In the genomic region with DNA sequence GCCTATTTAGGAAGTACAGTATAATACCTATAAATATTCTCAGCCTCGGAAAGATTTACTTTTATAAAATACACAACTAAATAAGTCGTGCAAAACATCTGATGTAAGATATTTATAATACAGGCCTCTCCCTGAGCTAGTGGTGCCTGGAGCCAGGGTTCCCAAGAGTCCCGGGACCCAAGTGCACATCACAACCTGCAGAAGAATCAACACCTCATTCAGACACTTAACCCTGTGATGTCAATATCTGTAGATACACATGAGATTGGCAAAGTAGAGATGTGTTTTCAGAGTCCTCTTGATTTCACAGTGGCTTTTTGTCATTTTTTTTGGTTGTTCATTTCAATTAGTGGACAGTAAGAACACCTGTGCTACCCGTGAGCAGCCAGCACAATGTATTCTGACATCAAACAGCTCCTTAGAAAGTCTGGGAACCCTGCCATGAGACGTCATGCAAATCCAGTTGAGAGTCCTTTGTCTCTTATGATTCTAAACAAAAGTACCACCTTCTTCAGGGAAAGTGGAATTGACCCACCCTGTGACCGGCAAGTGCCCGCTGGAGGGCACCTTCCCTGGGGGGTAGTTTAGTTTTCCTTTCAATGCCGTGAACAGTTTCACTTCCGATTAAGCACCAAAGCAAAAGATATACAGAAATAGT, we compare ENCODE assay signal across 19 cellular contexts.
DNase-seq lines count a peak whose midpoint lies in the region; ATAC-seq lines count a peak whose summit lies in the region.
"Had no signal": no experiment of that assay in that cellular context is flagged by ENCODE, and none has a peak within 500 bp of the region (broad histone marks: within the 10 kb centered on the region; RNA-seq: fewer than 3 reads in every experiment).

No MANE protein-coding gene starts in this region.

- DNase-seq in NCI-H510A treated with DMSO at 0.1 percent for 48 hours (lab: John Stamatoyannopoulos, UW) (peak; percentile 37), NCI-H510A (lab: John Stamatoyannopoulos, UW) (no peak), NCI-H2029 (lab: John Stamatoyannopoulos, UW) (peak; percentile 80), RPMI8226 (peak; percentile 79), renal cortical epithelial cell (ENCODE audit: low read depth) (peak; percentile 45), hippocampal formation (lab: John Stamatoyannopoulos, UW) (no peak)
- no peak for DNase-seq in stimulated activated CD4-positive, alpha-beta T cell treated with anti-CD3 and anti-CD28 coated beads, Interleukin-2, amount 100 ng/mL, for 48 hours
- DNase-seq in stimulated activated effector memory CD8-positive, alpha-beta T cell treated with anti-CD3 and anti-CD28 coated beads, Interleukin-12 subunit alpha, Interleukin-12 subunit beta, amount 100 ng/mL, for 72 hours (ENCODE audit: low spot score in 2 of 2) = no peak
- DNase-seq: activated CD4-positive, alpha-beta T cell treated with anti-CD3 and anti-CD28 coated beads, Interleukin-2, amount 10 ng/mL, durations not matched to agents 7 days and 5 days; activated gamma-delta T cell; amniotic stem cell; caudate nucleus; DMS 273 treated with DMSO at 0.1 percent for 48 hours; gastrocnemius medialis; kidney glomerular epithelial cell; mesendoderm; naive thymus-derived CD4-positive, alpha-beta T cell; NCI-H2171; stimulated activated CD4-positive, alpha-beta T cell treated with anti-CD3 and anti-CD28 coated beads, Interleukin-4, amount 100 ng/mL, for 1 hour had no signal

- ATAC-seq in stimulated activated effector memory CD8-positive, alpha-beta T cell treated with anti-CD3 and anti-CD28 coated beads, Interleukin-12 subunit alpha, Interleukin-12 subunit beta, amount 100 ng/mL, for 72 hours = no peak
- ATAC-seq: gastrocnemius medialis; naive thymus-derived CD4-positive, alpha-beta T cell had no signal

- H3K4me3 Mint-ChIP-seq in stimulated activated effector memory CD8-positive, alpha-beta T cell treated with anti-CD3 and anti-CD28 coated beads, Interleukin-12 subunit alpha, Interleukin-12 subunit beta, amount 100 ng/mL, for 72 hours = no peak overlapping the region
- H3K4me3 Mint-ChIP-seq: activated CD4-positive, alpha-beta T cell treated with anti-CD3 and anti-CD28 coated beads, Interleukin-2, amount 10 ng/mL, durations not matched to agents 7 days and 5 days; naive thymus-derived CD4-positive, alpha-beta T cell had no signal

- no peaks in the 10 kb centered on the region for H3K36me3 Mint-ChIP-seq in stimulated activated effector memory CD8-positive, alpha-beta T cell treated with anti-CD3 and anti-CD28 coated beads, Interleukin-12 subunit alpha, Interleukin-12 subunit beta, amount 100 ng/mL, for 72 hours
- H3K36me3 Mint-ChIP-seq: naive thymus-derived CD4-positive, alpha-beta T cell had no signal

- peaks cover 7% of the 10 kb centered on the region for H3K4me1 Mint-ChIP-seq in stimulated activated effector memory CD8-positive, alpha-beta T cell treated with anti-CD3 and anti-CD28 coated beads, Interleukin-12 subunit alpha, Interleukin-12 subunit beta, amount 100 ng/mL, for 72 hours

- H3K27ac Mint-ChIP-seq in stimulated activated effector memory CD8-positive, alpha-beta T cell treated with anti-CD3 and anti-CD28 coated beads, Interleukin-12 subunit alpha, Interleukin-12 subunit beta, amount 100 ng/mL, for 72 hours = no peak overlapping the region
- H3K27ac Mint-ChIP-seq: activated CD4-positive, alpha-beta T cell treated with anti-CD3 and anti-CD28 coated beads, Interleukin-2, amount 10 ng/mL, durations not matched to agents 7 days and 5 days; naive thymus-derived CD4-positive, alpha-beta T cell had no signal

- no peaks in the 10 kb centered on the region for H3K9me3 Mint-ChIP-seq in stimulated activated effector memory CD8-positive, alpha-beta T cell treated with anti-CD3 and anti-CD28 coated beads, Interleukin-12 subunit alpha, Interleukin-12 subunit beta, amount 100 ng/mL, for 72 hours
- H3K9me3 Mint-ChIP-seq: activated CD4-positive, alpha-beta T cell treated with anti-CD3 and anti-CD28 coated beads, Interleukin-2, amount 10 ng/mL, durations not matched to agents 7 days and 5 days had no signal

Comparison
In these comparisons a context has a peak if more than half of its experiments do, and no peak if none do; other contexts are left out.
1. DNase-seq: peak in NCI-H510A treated with DMSO at 0.1 percent for 48 hours (single experiment), NCI-H2029 (single experiment), RPMI8226 (single experiment) and renal cortical epithelial cell (single experiment); none in NCI-H510A (single experiment), hippocampal formation (0 of 2), stimulated activated CD4-positive, alpha-beta T cell treated with anti-CD3 and anti-CD28 coated beads, Interleukin-2, amount 100 ng/mL, for 48 hours (0 of 2) and stimulated activated effector memory CD8-positive, alpha-beta T cell treated with anti-CD3 and anti-CD28 coated beads, Interleukin-12 subunit alpha, Interleukin-12 subunit beta, amount 100 ng/mL, for 72 hours (0 of 2).